8 cellular contexts compared by ENCODE assay signal in the genomic region with DNA sequence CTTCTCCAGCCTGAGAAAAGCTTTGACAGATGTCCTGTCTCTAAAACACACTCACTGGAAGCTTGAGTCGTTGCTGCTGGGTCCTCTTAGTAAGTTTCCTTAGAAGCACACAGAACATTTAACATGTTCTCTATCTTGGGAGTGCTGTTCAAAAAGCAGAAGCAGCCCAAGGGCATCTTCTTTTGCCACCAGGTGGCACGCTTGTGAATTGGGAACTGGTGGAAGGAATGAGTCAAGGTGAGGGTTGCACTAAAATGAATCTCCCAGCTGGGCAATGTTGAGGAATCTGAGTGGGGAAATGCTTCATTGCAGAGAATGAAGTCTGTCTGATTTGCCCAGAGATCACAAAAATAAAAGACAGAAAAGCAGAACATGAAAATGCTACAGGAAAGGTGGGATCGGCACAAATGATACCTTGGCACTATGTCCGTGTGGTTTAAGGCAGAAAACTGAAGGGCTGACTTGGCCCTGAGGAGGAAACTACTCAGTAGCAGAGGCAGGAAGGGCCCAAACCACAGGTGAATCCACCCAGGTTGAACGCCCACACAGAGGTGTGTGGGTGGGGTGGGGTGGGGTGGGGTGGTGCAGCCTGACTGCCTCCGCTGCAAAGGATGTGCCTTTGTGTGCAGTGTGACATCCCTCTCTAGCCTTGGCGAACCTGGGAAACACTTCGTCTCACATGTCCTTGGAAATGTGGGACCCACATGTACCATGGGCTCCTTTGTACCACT. TPM values are rescaled to one million over a fixed set of nuclear protein-coding genes. Genes with fewer than 3 reads are reported as not detected.
A peak's percentile ranks its signal among the peaks of the same experiment; 100 is the strongest.
DNase-seq lines count a peak whose midpoint lies in the region; ATAC-seq and TF ChIP-seq lines count a peak whose summit lies in the region.

No MANE protein-coding gene starts in this region.

- H3K4me1 Mint-ChIP-seq in IgD-negative memory B cell = peaks cover 35 to 40% (median 36%) of the 10 kb centered on the region in 3 donors

- no peaks in the 10 kb centered on the region for H3K27me3 ChIP-seq in tibial nerve

- ATAC-seq in GM21528 (IDR thresholded peaks at IDR 0.05; ENCODE audit: low FRiP score, unreplicated experiment) = no peak

- peak; percentile 23 for DNase-seq in DMS 273 (lab: John Stamatoyannopoulos, UW; ENCODE audit: unreplicated experiment)
- DNase-seq in DMS 273 treated with DMSO at 0.1 percent for 48 hours (lab: John Stamatoyannopoulos, UW) = no peak
- peak; percentile 3 for DNase-seq in effector CD8-positive, alpha-beta T cell (lab: John Stamatoyannopoulos, UW)
- DNase-seq in stimulated activated CD4-positive, alpha-beta T cell treated with anti-CD3 and anti-CD28 coated beads, Interleukin-12 subunit alpha, Interleukin-12 subunit beta, amount 100 ng/mL, for 24 hours (ENCODE audit: low read depth in 2 of 2) = peak; percentile 21 to 43
- DNase-seq in tibial nerve (ENCODE audit: low spot score in 2 of 2) = no peak

- H3K4me3 ChIP-seq in WI38 (ENCODE audit: low read depth, low read length) (no peak overlapping the region), tibial nerve (no peak overlapping the region)

- peak overlapping the region; percentile 7 to 84 (median 30) for H3K4me3 Mint-ChIP-seq in IgD-negative memory B cell

- no peaks in the 10 kb centered on the region for H3K9me3 ChIP-seq in tibial nerve

- TF ChIP-seq CTCF in WI38 (IDR thresholded peaks at IDR 0.05; ENCODE audit: low read depth, low read length) (peak; percentile 23), tibial nerve (IDR thresholded peaks at IDR 0.05) (no peak)

- no peaks in the 10 kb centered on the region for H3K36me3 Mint-ChIP-seq in IgD-negative memory B cell

- TF ChIP-seq POLR2A in tibial nerve (IDR thresholded peaks at IDR 0.05) = no peak

- no peaks in the 10 kb centered on the region for H3K4me1 ChIP-seq in tibial nerve

- H3K27ac ChIP-seq in tibial nerve = no peak overlapping the region

- H3K27ac Mint-ChIP-seq in IgD-negative memory B cell = peak overlapping the region; percentile 9 to 40 (median 36)

- peaks cover 5% of the 10 kb centered on the region for H3K27me3 Mint-ChIP-seq in IgD-negative memory B cell

- H3K36me3 ChIP-seq in tibial nerve = no peaks in the 10 kb centered on the region

- 84 to 86% methylated on average over 8 of the region's 8 CpGs for WGBS in tibial nerve, 2 donors

- TF ChIP-seq EP300 in tibial nerve (IDR thresholded peaks at IDR 0.05) = no peak

- no peaks in the 10 kb centered on the region for H3K9me3 Mint-ChIP-seq in IgD-negative memory B cell

RNA-seq across cellular contexts. Expression of gene KIT, which starts 26.0 kb away (rescaled TPM):
- not detected for polyA plus RNA-seq in IgD-negative memory B cell
- total RNA-seq in tibial nerve = 10 to 100 TPM in 1 of 4 donors, 1 to 10 TPM in 3; 1.5 to 18.6 (median 8.4) TPM

Comparison
In these comparisons a context has a peak if more than half of its experiments do, and no peak if none do; other contexts are left out.
1. DNase-seq: peak in DMS 273 (single experiment), effector CD8-positive, alpha-beta T cell (single experiment) and stimulated activated CD4-positive, alpha-beta T cell treated with anti-CD3 and anti-CD28 coated beads, Interleukin-12 subunit alpha, Interleukin-12 subunit beta, amount 100 ng/mL, for 24 hours (2 of 2); none in DMS 273 treated with DMSO at 0.1 percent for 48 hours (single experiment) and tibial nerve (0 of 2).